1 cellular context compared by ENCODE assay signal in genomic region chr12:49967042-49967776, GRCh38.
TF ChIP-seq lines count a peak whose summit lies in the region.

No MANE protein-coding gene starts in this region.

TF ChIP-seq in HEK293, 187 proteins besides CTCF, POLR2A, EP300 and RAD21 (continued from another document):
- TF ChIP-seq ZNF558 (tag by site-specific recombination; IDR thresholded peaks at IDR 0.05) (peak; percentile 65; the same call in 1 of the 2 replicates), ZNF830 (tag by site-specific recombination; IDR thresholded peaks at IDR 0.05; ENCODE audit: low read depth) (no peak), ZNF544 (tag by site-specific recombination; IDR thresholded peaks at IDR 0.05) (no peak), ZNF391 (tag by site-specific recombination; IDR thresholded peaks at IDR 0.05; ENCODE audit: borderline replicate concordance, low read depth) (peak; percentile 64; the same call in 1 of the 2 replicates), ZNF394 (tag by site-specific recombination; IDR thresholded peaks at IDR 0.05; ENCODE audit: borderline replicate concordance) (peak; percentile 63; the same call in 1 of the 2 replicates), ZNF280C (tag by site-specific recombination; IDR thresholded peaks at IDR 0.05) (no peak), ZNF768 (tag by site-specific recombination; IDR thresholded peaks at IDR 0.05) (no peak), ZNF501 (tag by site-specific recombination; IDR thresholded peaks at IDR 0.05) (peak; percentile 87), ZBTB6 (tag by site-specific recombination; IDR thresholded peaks at IDR 0.05) (0 out of 2 replicates have a peak, but pooled peaks have one; percentile 24), ZNF350 (tag by site-specific recombination; IDR thresholded peaks at IDR 0.05) (no peak), ZNF629 (tag by site-specific recombination; IDR thresholded peaks at IDR 0.05) (peak; percentile 60; the same call in 1 of the 2 replicates), ZBTB49 (tag by site-specific recombination; IDR thresholded peaks at IDR 0.05; ENCODE audit: low read depth) (no peak), ZBTB8A (tag by site-specific recombination; IDR thresholded peaks at IDR 0.05) (peak; percentile 81), TSHZ1 (tag by site-specific recombination; IDR thresholded peaks at IDR 0.05; ENCODE audit: borderline replicate concordance) (no peak), SCRT2 (tag by site-specific recombination; IDR thresholded peaks at IDR 0.05) (peak; percentile 92), ZNF571 (tag by site-specific recombination; IDR thresholded peaks at IDR 0.05) (no peak), ZEB2 (tag by site-specific recombination; IDR thresholded peaks at IDR 0.05) (peak; percentile 92), KLF9 (tag by site-specific recombination; IDR thresholded peaks at IDR 0.05; ENCODE audit: low read depth) (no peak), ZNF76 (tag by site-specific recombination; IDR thresholded peaks at IDR 0.05; ENCODE audit: borderline replicate concordance, low read depth) (0 out of 2 replicates have a peak, but pooled peaks have one; percentile 34), ZNF280D (tag by site-specific recombination; IDR thresholded peaks at IDR 0.05) (0 out of 2 replicates have a peak, but pooled peaks have one; percentile 5), ZNF184 (tag by site-specific recombination; IDR thresholded peaks at IDR 0.05) (no peak), KLF16 (tag by site-specific recombination; IDR thresholded peaks at IDR 0.05) (0 out of 2 replicates have a peak, but pooled peaks have one; percentile 40), ZNF777 (tag by site-specific recombination; IDR thresholded peaks at IDR 0.05; ENCODE audit: borderline replicate concordance) (no peak), ZBTB17 (tag by site-specific recombination; IDR thresholded peaks at IDR 0.05) (peak; percentile 85)
TF ChIP-seq in HEK293: peak in this region for 64.
